1 cellular context compared by ENCODE assay signal in the genomic region with DNA sequence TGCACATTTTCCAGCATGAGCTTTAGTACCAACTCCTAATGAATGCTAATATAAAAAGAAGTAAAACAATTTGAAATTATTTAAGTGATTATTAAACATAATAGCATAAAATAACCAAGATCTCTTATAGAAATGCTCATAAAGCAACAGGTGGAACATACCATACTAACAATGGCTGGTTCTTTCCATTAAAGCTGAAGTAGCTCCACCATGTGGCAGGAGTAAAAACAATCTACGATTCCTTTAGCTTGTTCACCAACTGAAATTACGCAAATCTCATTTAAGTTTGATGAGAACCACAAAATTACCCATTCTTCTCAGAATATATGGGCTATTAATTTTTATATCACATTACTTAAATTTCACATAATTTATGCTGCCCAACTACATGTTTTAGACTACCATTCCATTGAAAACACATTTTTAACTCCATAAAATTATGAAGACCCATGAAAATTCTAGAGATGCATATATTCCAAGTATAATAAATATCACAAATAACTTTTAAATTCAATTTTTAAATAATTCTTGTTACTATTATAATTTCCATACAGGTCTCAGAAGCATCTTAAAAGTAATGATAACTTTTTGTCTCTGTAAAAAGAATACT.
TF ChIP-seq lines count a peak whose summit lies in the region.

No MANE protein-coding gene starts in this region.

TF ChIP-seq in HEK293, 187 proteins besides CTCF, POLR2A, EP300 and RAD21 (continued from another document):
- TF ChIP-seq ZNF324 (tag by site-specific recombination; IDR thresholded peaks at IDR 0.05) (no peak), ZNF654 (tag by site-specific recombination; IDR thresholded peaks at IDR 0.05; ENCODE audit: low read depth) (peak; percentile 52), ZNF529 (tag by site-specific recombination; IDR thresholded peaks at IDR 0.05; ENCODE audit: insufficient replicate concordance) (no peak), ZNF10 (tag by site-specific recombination; IDR thresholded peaks at IDR 0.05) (no peak), KLF1 (tag by site-specific recombination; IDR thresholded peaks at IDR 0.05) (no peak), ZNF132 (tag by site-specific recombination; IDR thresholded peaks at IDR 0.05; ENCODE audit: borderline replicate concordance) (no peak), ZNF555 (tag by site-specific recombination; conservative IDR thresholded peaks at IDR 0.05) (no peak), ZNF664 (tag by site-specific recombination; IDR thresholded peaks at IDR 0.05) (no peak), ZNF157 (tag by site-specific recombination; IDR thresholded peaks at IDR 0.05) (no peak), GLI2 (tag by site-specific recombination; IDR thresholded peaks at IDR 0.05; ENCODE audit: borderline replicate concordance, low read depth) (no peak), SCRT2 (tag by site-specific recombination; IDR thresholded peaks at IDR 0.05) (peak; percentile 97), ZNF140 (tag by site-specific recombination; IDR thresholded peaks at IDR 0.05) (no peak), KLF10 (tag by site-specific recombination; IDR thresholded peaks at IDR 0.05) (no peak), KLF9 (tag by site-specific recombination; IDR thresholded peaks at IDR 0.05; ENCODE audit: low read depth) (no peak), ZNF658 (tag by site-specific recombination; IDR thresholded peaks at IDR 0.05) (no peak), HOXD13 (CRISPR knock-in tag; IDR thresholded peaks at IDR 0.05; ENCODE audit: borderline replicate concordance) (no peak), ZNF112 (tag by site-specific recombination; IDR thresholded peaks at IDR 0.05) (no peak), ZFP37 (tag by site-specific recombination; IDR thresholded peaks at IDR 0.05) (no peak), ZBTB17 (tag by site-specific recombination; IDR thresholded peaks at IDR 0.05) (no peak), ZNF174 (tag by site-specific recombination; IDR thresholded peaks at IDR 0.05) (no peak), ZNF544 (tag by site-specific recombination; IDR thresholded peaks at IDR 0.05) (no peak)
- TF ChIP-seq, protein P1, sequence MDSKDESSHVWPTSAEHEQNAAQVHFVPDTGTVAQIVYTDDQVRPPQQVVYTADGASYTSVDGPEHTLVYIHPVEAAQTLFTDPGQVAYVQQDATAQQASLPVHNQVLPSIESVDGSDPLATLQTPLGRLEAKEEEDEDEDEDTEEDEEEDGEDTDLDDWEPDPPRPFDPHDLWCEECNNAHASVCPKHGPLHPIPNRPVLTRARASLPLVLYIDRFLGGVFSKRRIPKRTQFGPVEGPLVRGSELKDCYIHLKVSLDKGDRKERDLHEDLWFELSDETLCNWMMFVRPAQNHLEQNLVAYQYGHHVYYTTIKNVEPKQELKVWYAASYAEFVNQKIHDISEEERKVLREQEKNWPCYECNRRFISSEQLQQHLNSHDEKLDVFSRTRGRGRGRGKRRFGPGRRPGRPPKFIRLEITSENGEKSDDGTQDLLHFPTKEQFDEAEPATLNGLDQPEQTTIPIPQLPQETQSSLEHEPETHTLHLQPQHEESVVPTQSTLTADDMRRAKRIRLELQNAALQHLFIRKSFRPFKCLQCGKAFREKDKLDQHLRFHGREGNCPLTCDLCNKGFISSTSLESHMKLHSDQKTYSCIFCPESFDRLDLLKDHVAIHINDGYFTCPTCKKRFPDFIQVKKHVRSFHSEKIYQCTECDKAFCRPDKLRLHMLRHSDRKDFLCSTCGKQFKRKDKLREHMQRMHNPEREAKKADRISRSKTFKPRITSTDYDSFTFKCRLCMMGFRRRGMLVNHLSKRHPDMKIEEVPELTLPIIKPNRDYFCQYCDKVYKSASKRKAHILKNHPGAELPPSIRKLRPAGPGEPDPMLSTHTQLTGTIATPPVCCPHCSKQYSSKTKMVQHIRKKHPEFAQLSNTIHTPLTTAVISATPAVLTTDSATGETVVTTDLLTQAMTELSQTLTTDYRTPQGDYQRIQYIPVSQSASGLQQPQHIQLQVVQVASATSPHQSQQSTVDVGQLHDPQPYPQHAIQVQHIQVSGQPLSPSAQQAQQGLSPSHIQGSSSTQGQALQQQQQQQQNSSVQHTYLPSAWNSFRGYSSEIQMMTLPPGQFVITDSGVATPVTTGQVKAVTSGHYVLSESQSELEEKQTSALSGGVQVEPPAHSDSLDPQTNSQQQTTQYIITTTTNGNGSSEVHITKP (tag by site-specific recombination; IDR thresholded peaks at IDR 0.05) = peak; percentile 84
- TF ChIP-seq, protein P2, sequence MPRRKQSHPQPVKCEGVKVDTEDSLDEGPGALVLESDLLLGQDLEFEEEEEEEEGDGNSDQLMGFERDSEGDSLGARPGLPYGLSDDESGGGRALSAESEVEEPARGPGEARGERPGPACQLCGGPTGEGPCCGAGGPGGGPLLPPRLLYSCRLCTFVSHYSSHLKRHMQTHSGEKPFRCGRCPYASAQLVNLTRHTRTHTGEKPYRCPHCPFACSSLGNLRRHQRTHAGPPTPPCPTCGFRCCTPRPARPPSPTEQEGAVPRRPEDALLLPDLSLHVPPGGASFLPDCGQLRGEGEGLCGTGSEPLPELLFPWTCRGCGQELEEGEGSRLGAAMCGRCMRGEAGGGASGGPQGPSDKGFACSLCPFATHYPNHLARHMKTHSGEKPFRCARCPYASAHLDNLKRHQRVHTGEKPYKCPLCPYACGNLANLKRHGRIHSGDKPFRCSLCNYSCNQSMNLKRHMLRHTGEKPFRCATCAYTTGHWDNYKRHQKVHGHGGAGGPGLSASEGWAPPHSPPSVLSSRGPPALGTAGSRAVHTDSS (tag by site-specific recombination; IDR thresholded peaks at IDR 0.05) = no peak
- TF ChIP-seq, protein P3, sequence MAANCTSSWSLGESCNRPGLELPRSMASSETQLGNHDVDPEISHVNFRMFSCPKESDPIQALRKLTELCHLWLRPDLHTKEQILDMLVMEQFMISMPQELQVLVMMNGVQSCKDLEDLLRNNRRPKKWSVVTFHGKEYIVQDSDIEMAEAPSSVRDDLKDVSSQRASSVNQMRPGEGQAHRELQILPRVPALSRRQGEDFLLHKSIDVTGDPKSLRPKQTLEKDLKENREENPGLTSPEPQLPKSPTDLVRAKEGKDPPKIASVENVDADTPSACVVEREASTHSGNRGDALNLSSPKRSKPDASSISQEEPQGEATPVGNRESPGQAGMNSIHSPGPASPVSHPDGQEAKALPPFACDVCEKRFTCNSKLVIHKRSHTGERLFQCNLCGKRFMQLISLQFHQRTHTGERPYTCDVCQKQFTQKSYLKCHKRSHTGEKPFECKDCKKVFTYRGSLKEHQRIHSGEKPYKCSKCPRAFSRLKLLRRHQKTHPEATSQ (tag by site-specific recombination; IDR thresholded peaks at IDR 0.05) = no peak
- TF ChIP-seq, protein P4, sequence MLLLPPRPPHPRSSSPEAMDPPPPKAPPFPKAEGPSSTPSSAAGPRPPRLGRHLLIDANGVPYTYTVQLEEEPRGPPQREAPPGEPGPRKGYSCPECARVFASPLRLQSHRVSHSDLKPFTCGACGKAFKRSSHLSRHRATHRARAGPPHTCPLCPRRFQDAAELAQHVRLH (tag by site-specific recombination; IDR thresholded peaks at IDR 0.05) = no peak
- TF ChIP-seq, protein P5, sequence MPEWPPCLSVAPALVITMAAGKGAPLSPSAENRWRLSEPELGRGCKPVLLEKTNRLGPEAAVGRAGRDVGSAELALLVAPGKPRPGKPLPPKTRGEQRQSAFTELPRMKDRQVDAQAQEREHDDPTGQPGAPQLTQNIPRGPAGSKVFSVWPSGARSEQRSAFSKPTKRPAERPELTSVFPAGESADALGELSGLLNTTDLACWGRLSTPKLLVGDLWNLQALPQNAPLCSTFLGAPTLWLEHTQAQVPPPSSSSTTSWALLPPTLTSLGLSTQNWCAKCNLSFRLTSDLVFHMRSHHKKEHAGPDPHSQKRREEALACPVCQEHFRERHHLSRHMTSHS (tag by site-specific recombination; IDR thresholded peaks at IDR 0.05) = no peak
TF ChIP-seq in HEK293: peak in this region for 4.
